ENCODE assay signal across 20 cellular contexts in genomic region chr20:57791178-57791945, GRCh38.
"Had no signal": no experiment of that assay in that cellular context is flagged by ENCODE, and none has a peak within 500 bp of the region (broad histone marks: within the 10 kb centered on the region; RNA-seq: fewer than 3 reads in every experiment).

No MANE protein-coding gene starts in this region.

- H3K4me3 ChIP-seq: ascending aorta, breast epithelium, esophagus squamous epithelium, heart right ventricle, pancreas, tibial nerve had no signal

- H3K27ac Mint-ChIP-seq: activated CD4-positive, alpha-beta T cell treated with anti-CD3 and anti-CD28 coated beads, Interleukin-2, amount 10 ng/mL, durations not matched to agents 7 days and 5 days; activated naive CD4-positive, alpha-beta T cell treated with anti-CD3 and anti-CD28 coated beads, Interleukin-2, amount 50 U/mL, for 24 hours; naive thymus-derived CD8-positive, alpha-beta T cell had no signal

- ATAC-seq: activated CD4-positive, CD25-positive, alpha-beta regulatory T cell treated with anti-CD3 and anti-CD28 coated beads, Interleukin-2, amount 50 U/mL, for 24 hours; activated T-cell treated with anti-CD3 and anti-CD28 coated beads, Interleukin-2, amount 50 U/mL, for 4 hours; naive thymus-derived CD8-positive, alpha-beta T cell; pancreas; stimulated activated naive CD8-positive, alpha-beta T cell treated with anti-CD3 and anti-CD28 coated beads, Interleukin-15, Interleukin-2, amounts not matched to agents 100 U/mL and 50 U/mL, for 24 hours had no signal

- H3K4me3 Mint-ChIP-seq: activated CD4-positive, alpha-beta T cell treated with anti-CD3 and anti-CD28 coated beads, Interleukin-2, amount 10 ng/mL, durations not matched to agents 7 days and 5 days; activated naive CD4-positive, alpha-beta T cell treated with anti-CD3 and anti-CD28 coated beads, Interleukin-2, amount 50 U/mL, for 24 hours; activated T-cell treated with anti-CD3 and anti-CD28 coated beads, Interleukin-2, amount 50 U/mL, for 4 hours; naive thymus-derived CD8-positive, alpha-beta T cell had no signal

- H3K36me3 Mint-ChIP-seq: activated naive CD4-positive, alpha-beta T cell treated with anti-CD3 and anti-CD28 coated beads, Interleukin-2, amount 50 U/mL, for 24 hours; naive thymus-derived CD8-positive, alpha-beta T cell had no signal

- H3K27ac ChIP-seq: ascending aorta, esophagus squamous epithelium, neutrophil, pancreas, tibial nerve had no signal

- DNase-seq: activated CD4-positive, alpha-beta T cell treated with anti-CD3 and anti-CD28 coated beads, Interleukin-2, amount 10 ng/mL, durations not matched to agents 7 days and 5 days; activated CD8-positive, alpha-beta memory T cell treated with anti-CD3 and anti-CD28 coated beads, Interleukin-2, amount 50 U/mL, for 4 hours; activated gamma-delta T cell; activated T-cell treated with anti-CD3 and anti-CD28 coated beads, Interleukin-2, amount 50 U/mL, for 4 hours; cortex of kidney; effector CD4-positive, alpha-beta T cell; esophagus squamous epithelium; mesenchymal stem cell; naive thymus-derived CD8-positive, alpha-beta T cell; stimulated activated CD4-positive, alpha-beta T cell treated with anti-CD3 and anti-CD28 coated beads, Interleukin-2, amount 100 ng/mL, for 24 hours; stimulated activated naive CD8-positive, alpha-beta T cell treated with anti-CD3 and anti-CD28 coated beads, Interleukin-15, Interleukin-2, amounts not matched to agents 100 U/mL and 50 U/mL, for 24 hours had no signal

- H3K4me1 ChIP-seq: ascending aorta, breast epithelium, esophagus squamous epithelium, pancreas had no signal

- H3K36me3 ChIP-seq: ascending aorta, breast epithelium, esophagus squamous epithelium, heart right ventricle, neutrophil, pancreas, tibial nerve had no signal

- H3K9me3 Mint-ChIP-seq: activated CD4-positive, alpha-beta T cell treated with anti-CD3 and anti-CD28 coated beads, Interleukin-2, amount 10 ng/mL, durations not matched to agents 7 days and 5 days; activated naive CD4-positive, alpha-beta T cell treated with anti-CD3 and anti-CD28 coated beads, Interleukin-2, amount 50 U/mL, for 24 hours; activated T-cell treated with anti-CD3 and anti-CD28 coated beads, Interleukin-2, amount 50 U/mL, for 4 hours had no signal

- H3K27me3 Mint-ChIP-seq: activated naive CD4-positive, alpha-beta T cell treated with anti-CD3 and anti-CD28 coated beads, Interleukin-2, amount 50 U/mL, for 24 hours had no signal

- H3K9me3 ChIP-seq: ascending aorta, breast epithelium, esophagus squamous epithelium, neutrophil, pancreas, tibial nerve had no signal

- H3K27me3 ChIP-seq: ascending aorta, breast epithelium, heart right ventricle, neutrophil, pancreas, tibial nerve had no signal

- H3K4me1 Mint-ChIP-seq: activated CD4-positive, alpha-beta T cell treated with anti-CD3 and anti-CD28 coated beads, Interleukin-2, amount 10 ng/mL, durations not matched to agents 7 days and 5 days; activated naive CD4-positive, alpha-beta T cell treated with anti-CD3 and anti-CD28 coated beads, Interleukin-2, amount 50 U/mL, for 24 hours; naive thymus-derived CD8-positive, alpha-beta T cell had no signal

- FAIRE-seq: endothelial cell of umbilical vein, pancreas had no signal
